Comparison of ENCODE assay signal across 12 cellular contexts in genomic region chr17:42342242-42343008, GRCh38. TPM values are rescaled to one million over a fixed set of nuclear protein-coding genes. Genes with fewer than 3 reads are reported as not detected.
DNase-seq lines count a peak whose midpoint lies in the region.
"Had no signal": no experiment of that assay in that cellular context is flagged by ENCODE, and none has a peak within 500 bp of the region (broad histone marks: within the 10 kb centered on the region; RNA-seq: fewer than 3 reads in every experiment).

No MANE protein-coding gene starts in this region.

- no peaks in the 10 kb centered on the region for H3K27me3 Mint-ChIP-seq in stimulated activated naive CD8-positive, alpha-beta T cell treated with anti-CD3 and anti-CD28 coated beads, Interleukin-15, Interleukin-2, amounts not matched to agents 100 ng/mL and 50 ng/mL, for 24 hours
- H3K27me3 Mint-ChIP-seq: naive B cell had no signal

- H3K4me1 ChIP-seq in effector memory CD4-positive, alpha-beta T cell (ENCODE audit: control insufficient read depth, insufficient read depth, low read length, poor library complexity, severe bottlenecking): peaks cover 15% of the 10 kb centered on the region

- no peaks in the 10 kb centered on the region for H3K9me3 ChIP-seq in effector memory CD4-positive, alpha-beta T cell (ENCODE audit: control insufficient read depth, low read length)

- peak; percentile 74 for DNase-seq in stimulated activated CD4-positive, alpha-beta T cell treated with anti-CD3 and anti-CD28 coated beads, Interleukin-1b, Interleukin-23, amount 100 ng/mL, for 48 hours
- no peak for DNase-seq in stimulated activated CD4-positive, alpha-beta T cell treated with anti-CD3 and anti-CD28 coated beads, Interleukin-2, amount 100 ng/mL, for 48 hours
- DNase-seq in SIG-M5 treated with dmso at 0.1 percent for 504 hours (lab: John Stamatoyannopoulos, UW; ENCODE audit: unreplicated experiment) (peak; percentile 85), NCI-H1048 (lab: John Stamatoyannopoulos, UW) (no peak), SK-N-DZ (ENCODE audit: low spot score) (no peak), GF-D8 (lab: John Stamatoyannopoulos, UW) (no peak)
- peak in 1 of 3 donors; percentile 4 for DNase-seq in effector memory CD4-positive, alpha-beta T cell
- DNase-seq: anterior cingulate cortex, glutamatergic neuron, naive B cell, NCI-H1417 had no signal

- peak overlapping the region; percentile 45 for H3K4me3 Mint-ChIP-seq in stimulated activated naive CD8-positive, alpha-beta T cell treated with anti-CD3 and anti-CD28 coated beads, Interleukin-15, Interleukin-2, amounts not matched to agents 100 ng/mL and 50 ng/mL, for 24 hours
- H3K4me3 Mint-ChIP-seq: naive B cell had no signal

- no peak overlapping the region for H3K4me3 ChIP-seq in effector memory CD4-positive, alpha-beta T cell (ENCODE audit: insufficient read depth, low read depth, low read length, poor library complexity, severe bottlenecking)

- no peaks in the 10 kb centered on the region for H3K9me3 Mint-ChIP-seq in stimulated activated naive CD8-positive, alpha-beta T cell treated with anti-CD3 and anti-CD28 coated beads, Interleukin-15, Interleukin-2, amounts not matched to agents 100 ng/mL and 50 ng/mL, for 24 hours
- H3K9me3 Mint-ChIP-seq: naive B cell had no signal

- peak overlapping the region; percentile 45 for H3K27ac ChIP-seq in effector memory CD4-positive, alpha-beta T cell (ENCODE audit: insufficient read depth, low read length, poor library complexity, severe bottlenecking)

- H3K4me1 Mint-ChIP-seq in stimulated activated naive CD8-positive, alpha-beta T cell treated with anti-CD3 and anti-CD28 coated beads, Interleukin-15, Interleukin-2, amounts not matched to agents 100 ng/mL and 50 ng/mL, for 24 hours (ENCODE audit: low read depth): peaks cover 66% of the 10 kb centered on the region

- H3K36me3 Mint-ChIP-seq in stimulated activated naive CD8-positive, alpha-beta T cell treated with anti-CD3 and anti-CD28 coated beads, Interleukin-15, Interleukin-2, amounts not matched to agents 100 ng/mL and 50 ng/mL, for 24 hours (ENCODE audit: low read depth): peaks cover 75% of the 10 kb centered on the region

- peaks cover 31% of the 10 kb centered on the region for H3K36me3 ChIP-seq in effector memory CD4-positive, alpha-beta T cell (ENCODE audit: control insufficient read depth, insufficient read depth, low read length)

- peak overlapping the region; percentile 95 for H3K27ac Mint-ChIP-seq in stimulated activated naive CD8-positive, alpha-beta T cell treated with anti-CD3 and anti-CD28 coated beads, Interleukin-15, Interleukin-2, amounts not matched to agents 100 ng/mL and 50 ng/mL, for 24 hours

- no peaks in the 10 kb centered on the region for H3K27me3 ChIP-seq in effector memory CD4-positive, alpha-beta T cell (replicated peaks; ENCODE audit: control insufficient read depth, insufficient read depth, low read length, poor library complexity, severe bottlenecking)

RNA-seq across cellular contexts. Expression of gene STAT3, which starts 45.8 kb away (rescaled TPM):
- polyA plus RNA-seq in SK-N-DZ (2014; cell fraction: cytosol; rRNA removed): 20.7 and 23.9 TPM in 2 replicates
- polyA plus RNA-seq in SK-N-DZ (2014; cell fraction: nucleus; rRNA removed): 17.7 and 20.4 TPM in 2 replicates

RNA-seq across cellular contexts. Expression of gene STAT5A, which starts 54.1 kb away (rescaled TPM):
- polyA plus RNA-seq in SK-N-DZ (2014; cell fraction: cytosol; rRNA removed): 10.1 and 12.0 TPM in 2 replicates
- 13.6 and 19.3 TPM in 2 replicates for polyA plus RNA-seq in SK-N-DZ (2014; cell fraction: nucleus; rRNA removed)

Comparison
In these comparisons a context has a peak if more than half of its experiments do, and no peak if none do; other contexts are left out.
1. DNase-seq: peak in stimulated activated CD4-positive, alpha-beta T cell treated with anti-CD3 and anti-CD28 coated beads, Interleukin-1b, Interleukin-23, amount 100 ng/mL, for 48 hours (single experiment) and SIG-M5 treated with dmso at 0.1 percent for 504 hours (single experiment); none in stimulated activated CD4-positive, alpha-beta T cell treated with anti-CD3 and anti-CD28 coated beads, Interleukin-2, amount 100 ng/mL, for 48 hours (0 of 2), NCI-H1048 (single experiment), SK-N-DZ (single experiment) and GF-D8 (single experiment).